Comparison of ENCODE assay signal across 7 cellular contexts in genomic region chr14:48704639-48705038, GRCh38.
"Had no signal": no experiment of that assay in that cellular context is flagged by ENCODE, and none has a peak within 500 bp of the region (broad histone marks: within the 10 kb centered on the region; RNA-seq: fewer than 3 reads in every experiment).

No MANE protein-coding gene starts in this region.

- H2AFZ ChIP-seq: GM23338 had no signal

- FAIRE-seq: H1, H54 had no signal

- H3K27ac ChIP-seq: HL-60 had no signal

- H3K4me2 ChIP-seq: GM23338 had no signal

- ATAC-seq: GM23338 had no signal

- H3K4me3 ChIP-seq: GM23338 had no signal

- DNase-seq: H9, HCEC 1CT, KG1 had no signal
